Comparison of ENCODE assay signal across 1 cellular context in the genomic region with DNA sequence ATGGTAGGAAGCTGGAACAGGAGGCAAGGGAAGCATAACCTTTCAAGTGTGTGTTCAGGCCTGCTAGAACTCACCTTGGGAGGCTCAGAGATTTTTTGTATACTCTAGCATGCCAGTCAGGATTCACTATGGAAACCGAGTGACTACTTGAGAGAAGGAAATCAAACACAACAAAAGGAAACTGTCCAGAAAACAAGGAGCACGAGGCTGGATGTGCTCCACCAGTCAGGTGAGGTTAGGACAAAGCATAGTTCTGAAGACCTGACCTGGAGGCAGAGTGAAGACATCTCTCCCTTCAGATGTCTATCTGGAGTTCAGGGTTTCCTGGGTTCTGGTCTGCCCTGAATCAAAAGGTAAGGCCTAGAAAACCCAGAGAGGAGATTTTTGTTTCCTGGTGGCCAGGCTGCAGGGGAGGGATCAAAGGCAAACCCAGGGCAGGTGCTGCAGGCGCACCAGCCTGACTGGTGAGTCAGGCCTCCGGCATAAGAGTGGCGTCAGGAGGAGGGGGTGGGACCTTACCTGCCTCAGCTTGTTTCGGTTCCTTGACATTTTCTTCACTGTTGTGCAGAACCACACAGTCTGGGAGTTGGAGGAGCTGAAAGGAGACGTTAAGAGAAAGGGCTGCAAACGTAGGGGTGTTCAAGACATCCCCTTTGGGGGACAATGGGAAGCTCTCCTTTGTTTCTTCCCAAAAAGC.
TF ChIP-seq lines count a peak whose summit lies in the region.

No MANE protein-coding gene starts in this region.

TF ChIP-seq in H1, 55 proteins besides CTCF, POLR2A, EP300 and RAD21:
- TF ChIP-seq NANOG (IDR thresholded peaks at IDR 0.05; ENCODE audit: insufficient read depth, low read depth, low read length, poor library complexity, severe bottlenecking) (no peak), CHD2 (IDR thresholded peaks at IDR 0.05; ENCODE audit: low read length) (no peak), KDM5A (IDR thresholded peaks at IDR 0.05; ENCODE audit: low read length) (no peak), EGR1 (IDR thresholded peaks at IDR 0.05; ENCODE audit: borderline replicate concordance, low read depth, low read length) (no peak), JUN (IDR thresholded peaks at IDR 0.05; ENCODE audit: low read depth, low read length) (no peak), CBX5 (IDR thresholded peaks at IDR 0.05; ENCODE audit: low read depth, low read length) (no peak), GABPA (IDR thresholded peaks at IDR 0.05; ENCODE audit: borderline replicate concordance, insufficient read depth, low read length) (no peak)
- TF ChIP-seq, protein P1, sequence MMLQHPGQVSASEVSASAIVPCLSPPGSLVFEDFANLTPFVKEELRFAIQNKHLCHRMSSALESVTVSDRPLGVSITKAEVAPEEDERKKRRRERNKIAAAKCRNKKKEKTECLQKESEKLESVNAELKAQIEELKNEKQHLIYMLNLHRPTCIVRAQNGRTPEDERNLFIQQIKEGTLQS (IDR thresholded peaks at IDR 0.05; ENCODE audit: insufficient read depth, low read depth, low read length): no peak
TF ChIP-seq in H1: peak in this region for 0.
